ENCODE assay signal across 16 cellular contexts in genomic region chr5:113447651-113448050, GRCh38. TPM values are rescaled to one million over a fixed set of nuclear protein-coding genes. Genes with fewer than 3 reads are reported as not detected.
DNase-seq lines count a peak whose midpoint lies in the region; ATAC-seq, FAIRE-seq and TF ChIP-seq lines count a peak whose summit lies in the region.
"Had no signal": no experiment of that assay in that cellular context is flagged by ENCODE, and none has a peak within 500 bp of the region (broad histone marks: within the 10 kb centered on the region; RNA-seq: fewer than 3 reads in every experiment).

No MANE protein-coding gene starts in this region.

- H3K27ac Mint-ChIP-seq in astrocyte (ENCODE audit: unreplicated experiment) (no peak overlapping the region), nephron progenitor cell (no peak overlapping the region)
- no peak overlapping the region for H3K27ac Mint-ChIP-seq in stimulated activated effector memory CD8-positive, alpha-beta T cell treated with anti-CD3 and anti-CD28 coated beads, Interleukin-12 subunit alpha, Interleukin-12 subunit beta, amount 100 ng/mL, for 72 hours

- peak; percentile 12 for DNase-seq in DMS114 treated with DMSO at 0.1 percent for 48 hours (lab: John Stamatoyannopoulos, UW; ENCODE audit: unreplicated experiment)
- peak; percentile 12 for DNase-seq in M059J (ENCODE audit: low read depth)
- no peak for DNase-seq in astrocyte (ENCODE audit: low read depth)
- DNase-seq in nephron progenitor cell = no peak
- DNase-seq in DMS153 treated with DMSO at 0.1 percent for 48 hours (lab: John Stamatoyannopoulos, UW; ENCODE audit: unreplicated experiment) = no peak
- DNase-seq in stimulated activated naive CD4-positive, alpha-beta T cell treated with Interleukin-2 at 50 U/mL for 16 hours (lab: John Stamatoyannopoulos, UW) = no peak
- no peak for DNase-seq in stimulated activated effector memory CD8-positive, alpha-beta T cell treated with anti-CD3 and anti-CD28 coated beads, Interleukin-12 subunit alpha, Interleukin-12 subunit beta, amount 100 ng/mL, for 72 hours (ENCODE audit: low spot score in 2 of 2)
- DNase-seq: activated CD4-positive, CD25-positive, alpha-beta regulatory T cell treated with anti-CD3 and anti-CD28 coated beads, Interleukin-2, amount 50 U/mL, for 72 hours; activated naive CD4-positive, alpha-beta T cell; GDM1; hippocampal formation; midbrain; NCI-H1105; small intestine; stimulated activated CD8-positive, alpha-beta memory T cell treated with anti-CD3 and anti-CD28 coated beads, Interleukin-4, amount 100 ng/mL, for 48 hours had no signal

- H3K9me3 ChIP-seq in astrocyte (ENCODE audit: insufficient read depth, low read depth, low read length) = no peaks in the 10 kb centered on the region
- H3K9me3 ChIP-seq: HAP-1 had no signal

- H3K9me3 Mint-ChIP-seq in astrocyte (ENCODE audit: unreplicated experiment) (peaks cover 14% of the 10 kb centered on the region), nephron progenitor cell (peaks cover 31% of the 10 kb centered on the region)
- H3K9me3 Mint-ChIP-seq in stimulated activated effector memory CD8-positive, alpha-beta T cell treated with anti-CD3 and anti-CD28 coated beads, Interleukin-12 subunit alpha, Interleukin-12 subunit beta, amount 100 ng/mL, for 72 hours = no peaks in the 10 kb centered on the region

- H3K4me1 ChIP-seq in astrocyte (ENCODE audit: insufficient read depth, low read length) = no peaks in the 10 kb centered on the region
- H3K4me1 ChIP-seq: HAP-1 had no signal

- no peaks in the 10 kb centered on the region for H4K20me1 ChIP-seq in astrocyte (ENCODE audit: insufficient read depth, low read length)

- H3K27ac ChIP-seq in astrocyte (ENCODE audit: low read depth, low read length) = no peak overlapping the region

- H3K79me2 ChIP-seq in astrocyte (ENCODE audit: insufficient read depth, low read length) = no peaks in the 10 kb centered on the region

- H3K27me3 ChIP-seq in astrocyte (ENCODE audit: insufficient read depth, low read length) = no peaks in the 10 kb centered on the region

- H3K4me1 Mint-ChIP-seq in astrocyte (ENCODE audit: low read depth, unreplicated experiment) (peaks cover 2% of the 10 kb centered on the region), nephron progenitor cell (no peaks in the 10 kb centered on the region)
- H3K4me1 Mint-ChIP-seq in stimulated activated effector memory CD8-positive, alpha-beta T cell treated with anti-CD3 and anti-CD28 coated beads, Interleukin-12 subunit alpha, Interleukin-12 subunit beta, amount 100 ng/mL, for 72 hours = peaks cover 5% of the 10 kb centered on the region

- H3K4me2 ChIP-seq in astrocyte (ENCODE audit: low read length) = no peak overlapping the region

- H3K36me3 Mint-ChIP-seq in astrocyte (ENCODE audit: low read depth, unreplicated experiment) (peaks cover 26% of the 10 kb centered on the region), nephron progenitor cell (ENCODE audit: low read depth) (no peaks in the 10 kb centered on the region)
- H3K36me3 Mint-ChIP-seq in stimulated activated effector memory CD8-positive, alpha-beta T cell treated with anti-CD3 and anti-CD28 coated beads, Interleukin-12 subunit alpha, Interleukin-12 subunit beta, amount 100 ng/mL, for 72 hours = no peaks in the 10 kb centered on the region

- peak; percentile 22 for TF ChIP-seq CTCF in astrocyte (IDR thresholded peaks at IDR 0.05; ENCODE audit: insufficient read depth, low read depth, low read length)
- peak; percentile 11 for TF ChIP-seq CTCF in nephron progenitor cell (IDR thresholded peaks at IDR 0.05)

- no peaks in the 10 kb centered on the region for H3K36me3 ChIP-seq in astrocyte (ENCODE audit: insufficient read depth, low read length)
- H3K36me3 ChIP-seq: HAP-1 had no signal

- no peak overlapping the region for H3K4me3 ChIP-seq in astrocyte (ENCODE audit: insufficient read depth, low read depth, low read length)
- H3K4me3 ChIP-seq: HAP-1 had no signal

- H3K4me3 Mint-ChIP-seq in astrocyte (ENCODE audit: unreplicated experiment) (no peak overlapping the region), nephron progenitor cell (no peak overlapping the region)
- H3K4me3 Mint-ChIP-seq in stimulated activated effector memory CD8-positive, alpha-beta T cell treated with anti-CD3 and anti-CD28 coated beads, Interleukin-12 subunit alpha, Interleukin-12 subunit beta, amount 100 ng/mL, for 72 hours = no peak overlapping the region

- ATAC-seq in stimulated activated effector memory CD8-positive, alpha-beta T cell treated with anti-CD3 and anti-CD28 coated beads, Interleukin-12 subunit alpha, Interleukin-12 subunit beta, amount 100 ng/mL, for 72 hours = no peak

- no peak overlapping the region for H3K9ac ChIP-seq in astrocyte (ENCODE audit: low read length)

- no peak for FAIRE-seq in astrocyte (lab: Jason Lieb, UNC)
- FAIRE-seq: small intestine had no signal

- H3K27me3 Mint-ChIP-seq in astrocyte (ENCODE audit: low read depth, unreplicated experiment) = no peaks in the 10 kb centered on the region
- H3K27me3 Mint-ChIP-seq in nephron progenitor cell (ENCODE audit: low read depth, poor library complexity) = peaks cover 6% of the 10 kb centered on the region

- no peak overlapping the region for H2AFZ ChIP-seq in astrocyte (ENCODE audit: low read depth, low read length)

RNA-seq across cellular contexts. Expression of gene TSSK1B, which starts 12.9 kb away (rescaled TPM):
- not detected in 2 replicates for total RNA-seq in M059J (2014; rRNA removed; shearing (Covaris generic))
- total RNA-seq in astrocyte = 0.20 and 0.41 TPM in 2 replicates

RNA-seq across cellular contexts. Expression of gene MCC, which starts 40.6 kb away (rescaled TPM):
- total RNA-seq in M059J (2014; rRNA removed; shearing (Covaris generic)) = 1.9 and 4.6 TPM in 2 replicates
- 26.9 and 27.2 TPM in 2 replicates for total RNA-seq in astrocyte

Comparison
In these comparisons a context has a peak if more than half of its experiments do, and no peak if none do; other contexts are left out.
1. DNase-seq: peak in DMS114 treated with DMSO at 0.1 percent for 48 hours (single experiment) and M059J (single experiment); none in astrocyte (single experiment), nephron progenitor cell (single experiment), DMS153 treated with DMSO at 0.1 percent for 48 hours (single experiment), stimulated activated naive CD4-positive, alpha-beta T cell treated with Interleukin-2 at 50 U/mL for 16 hours (single experiment) and stimulated activated effector memory CD8-positive, alpha-beta T cell treated with anti-CD3 and anti-CD28 coated beads, Interleukin-12 subunit alpha, Interleukin-12 subunit beta, amount 100 ng/mL, for 72 hours (0 of 2).